In genomic region chr18:35076556-35076955, GRCh38 we compare ENCODE assay signal across 2 cellular contexts.
TF ChIP-seq lines count a peak whose summit lies in the region.

No MANE protein-coding gene starts in this region.

TF ChIP-seq in IMR-90, 13 proteins besides CTCF, POLR2A, EP300 and RAD21:
- TF ChIP-seq BHLHE40 (IDR thresholded peaks at IDR 0.05; ENCODE audit: low read depth, low read length) (no peak), MAZ (IDR thresholded peaks at IDR 0.05; ENCODE audit: borderline replicate concordance, low read depth, low read length) (no peak), NFE2L2 (IDR thresholded peaks at IDR 0.05; ENCODE audit: low read depth, low read length) (no peak), RFX5 (IDR thresholded peaks at IDR 0.05; ENCODE audit: low read depth, low read length) (no peak), FOS (IDR thresholded peaks at IDR 0.05; ENCODE audit: low read depth, low read length) (no peak), SMC3 (IDR thresholded peaks at IDR 0.05; ENCODE audit: low read depth, low read length) (no peak), USF2 (IDR thresholded peaks at IDR 0.05; ENCODE audit: low read depth, low read length) (no peak), CEBPB (IDR thresholded peaks at IDR 0.05; ENCODE audit: low read depth, low read length) (no peak), CHD1 (IDR thresholded peaks at IDR 0.05; ENCODE audit: low read depth, low read length) (no peak)

TF ChIP-seq in endothelial cell of umbilical vein, 7 proteins besides CTCF, POLR2A, EP300 and RAD21:
- TF ChIP-seq MAX (IDR thresholded peaks at IDR 0.05; ENCODE audit: insufficient read depth, insufficient read length) (no peak), JUN (IDR thresholded peaks at IDR 0.05; ENCODE audit: borderline replicate concordance, insufficient read depth, insufficient read length, low read depth) (peak; percentile 86), GATA2 (IDR thresholded peaks at IDR 0.05; ENCODE audit: insufficient read depth, insufficient read length, low read depth, low read length) (no peak), MYC (IDR thresholded peaks at IDR 0.05; ENCODE audit: low read depth, low read length) (no peak), EZH2 (IDR thresholded peaks at IDR 0.05; ENCODE audit: borderline replicate concordance, low read depth, low read length, severe bottlenecking) (no peak), FOS (IDR thresholded peaks at IDR 0.05; ENCODE audit: borderline replicate concordance, insufficient read depth, low read length) (peak; percentile 49), POLR2AphosphoS5 (IDR thresholded peaks at IDR 0.05; ENCODE audit: insufficient read depth, low read depth, low read length) (peak; percentile 33)
TF ChIP-seq in endothelial cell of umbilical vein: peak in this region for 3.
